14 cellular contexts compared by ENCODE assay signal in the genomic region with DNA sequence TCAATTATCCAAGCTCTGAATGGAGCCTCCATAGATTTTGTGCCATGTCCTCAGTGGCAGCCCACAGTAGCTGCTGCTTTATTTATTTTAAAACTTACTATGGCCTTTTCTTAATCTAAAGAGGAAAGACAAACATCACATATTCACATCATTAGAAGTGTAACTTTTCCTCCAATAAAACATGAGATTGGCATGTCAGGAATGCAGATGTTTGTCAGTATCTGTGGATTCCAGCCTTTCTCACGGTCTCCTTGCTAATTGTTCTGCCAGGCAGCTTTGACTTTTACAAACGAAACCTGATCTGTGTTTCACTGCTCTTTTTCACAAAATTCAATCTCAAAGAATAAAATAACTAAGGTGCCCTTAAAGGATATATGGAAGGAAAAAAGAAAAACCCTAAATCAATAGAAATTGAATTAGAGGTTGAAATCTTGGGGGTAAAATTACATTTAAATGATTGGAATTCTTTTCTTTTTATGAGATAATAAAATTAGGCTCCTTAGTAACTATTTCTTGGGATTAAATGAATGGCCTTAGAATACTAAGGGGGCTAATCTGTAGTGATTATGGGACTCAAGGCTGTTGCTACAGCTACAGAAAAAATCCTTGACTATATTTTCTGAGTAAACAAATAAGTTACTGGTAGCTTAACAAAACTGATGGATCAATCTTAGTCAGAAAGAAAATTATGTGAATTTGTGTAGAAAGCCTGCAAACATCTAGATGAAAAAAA.
A peak's percentile ranks its signal among the peaks of the same experiment; 100 is the strongest.
DNase-seq lines count a peak whose midpoint lies in the region; ATAC-seq and TF ChIP-seq lines count a peak whose summit lies in the region.
"Had no signal": no experiment of that assay in that cellular context is flagged by ENCODE, and none has a peak within 500 bp of the region (broad histone marks: within the 10 kb centered on the region; RNA-seq: fewer than 3 reads in every experiment).

No MANE protein-coding gene starts in this region.

- no peak for TF ChIP-seq CTCF in AG10803 (conservative IDR thresholded peaks at IDR 0.05; ENCODE audit: low read length)
- TF ChIP-seq CTCF in testis (IDR thresholded peaks at IDR 0.05) = no peak

- no peak overlapping the region for H3K27ac ChIP-seq in testis
- H3K27ac ChIP-seq: prostate gland, upper lobe of right lung had no signal

- H3K4me3 ChIP-seq in AG10803 (ENCODE audit: low read length) = no peak overlapping the region
- no peak overlapping the region for H3K4me3 ChIP-seq in testis
- H3K4me3 ChIP-seq: GM12878, prostate gland, upper lobe of right lung had no signal

- H3K9me3 ChIP-seq in testis = no peaks in the 10 kb centered on the region
- H3K9me3 ChIP-seq: prostate gland, upper lobe of right lung had no signal

- DNase-seq in AG10803 (ENCODE audit: low read depth) (peak; percentile 45), HS-5 (ENCODE audit: low read depth) (peak; percentile 2), astrocyte of the hippocampus (ENCODE audit: low read depth, low spot score) (peak; percentile 52), kidney glomerular epithelial cell (lab: John Stamatoyannopoulos, UW) (peak; percentile 24), testis (no peak), NCI-H524 treated with DMSO at 0.1 percent for 48 hours (lab: John Stamatoyannopoulos, UW) (no peak)
- DNase-seq: activated CD4-positive, alpha-beta T cell treated with anti-CD3 and anti-CD28 coated beads for 1 hour; activated naive CD8-positive, alpha-beta T cell treated with anti-CD3 and anti-CD28 coated beads, Interleukin-2, amount 10 ng/mL, durations not matched to agents 7 days and 5 days; OCI-M1; upper lobe of right lung had no signal

- no peak for TF ChIP-seq POLR2A in testis (IDR thresholded peaks at IDR 0.05)

- no peak for ATAC-seq in GM19452 (IDR thresholded peaks at IDR 0.05; ENCODE audit: unreplicated experiment)
- no peak for ATAC-seq in HG02588 (IDR thresholded peaks at IDR 0.05; ENCODE audit: unreplicated experiment)
- ATAC-seq: GM12878, upper lobe of right lung had no signal

- no peaks in the 10 kb centered on the region for H3K27me3 ChIP-seq in testis
- H3K27me3 ChIP-seq: upper lobe of right lung had no signal

- intact Hi-C loops in testis (cut with DNase I; ENCODE audit: low total_unique reads) = no loop called here

- no peaks in the 10 kb centered on the region for H3K4me1 ChIP-seq in testis
- H3K4me1 ChIP-seq: prostate gland, upper lobe of right lung had no signal

- WGBS in testis, 2 donors = 36 to 41% methylated on average over 2 of the region's 2 CpGs

- H3K36me3 ChIP-seq in testis (ENCODE audit: low read depth, missing control alignments) = no peaks in the 10 kb centered on the region
- H3K36me3 ChIP-seq: prostate gland, upper lobe of right lung had no signal

Comparison
In these comparisons a context has a peak if more than half of its experiments do, and no peak if none do; other contexts are left out.
1. DNase-seq: peak in AG10803 (single experiment), HS-5 (single experiment), astrocyte of the hippocampus (single experiment) and kidney glomerular epithelial cell (single experiment); none in testis (single experiment) and NCI-H524 treated with DMSO at 0.1 percent for 48 hours (single experiment).